Comparison of ENCODE assay signal across 12 cellular contexts in genomic region chr12:19971396-19971802, GRCh38.
DNase-seq lines count a peak whose midpoint lies in the region; ATAC-seq and TF ChIP-seq lines count a peak whose summit lies in the region.
"Had no signal": no experiment of that assay in that cellular context is flagged by ENCODE, and none has a peak within 500 bp of the region (broad histone marks: within the 10 kb centered on the region; RNA-seq: fewer than 3 reads in every experiment).

No MANE protein-coding gene starts in this region.

- no peaks in the 10 kb centered on the region for H3K27me3 Mint-ChIP-seq in nephron progenitor cell (ENCODE audit: low read depth, poor library complexity)
- H3K27me3 Mint-ChIP-seq: stimulated activated naive B cell treated with anti-CD40 and anti-IgM and Interleukin-4, amounts not matched to agents 10 μg/mL and 1 μg/mL and 100 μg/mL, for 72 hours had no signal

- DNase-seq in ELF-1 (ENCODE audit: low read depth, low spot score) (peak; percentile 95), RWPE2 (ENCODE audit: low spot score) (no peak), fibroblast of pulmonary artery (ENCODE audit: low read depth) (peak; percentile 48), nephron progenitor cell (peak; percentile 59), GDM1 (lab: John Stamatoyannopoulos, UW) (no peak), SW 1271 (lab: John Stamatoyannopoulos, UW) (no peak), GOT3 (lab: John Stamatoyannopoulos, UW) (no peak)
- no peak for DNase-seq in activated naive CD4-positive, alpha-beta T cell (lab: John Stamatoyannopoulos, UW)
- DNase-seq: foreskin melanocyte; stimulated activated naive B cell treated with anti-CD40 and anti-IgM and Interleukin-4, amounts not matched to agents 10 μg/mL and 1 μg/mL and 100 μg/mL, for 72 hours; T-helper 9 cell had no signal

- H3K36me3 ChIP-seq in RWPE2 (ENCODE audit: low read depth): no peaks in the 10 kb centered on the region
- H3K36me3 ChIP-seq: cardiac muscle cell had no signal

- no peaks in the 10 kb centered on the region for H3K4me1 ChIP-seq in RWPE2 (ENCODE audit: insufficient read depth, poor library complexity, severe bottlenecking)

- H3K9me3 Mint-ChIP-seq in nephron progenitor cell: no peaks in the 10 kb centered on the region

- H3K4me3 ChIP-seq in RWPE2 (ENCODE audit: severe bottlenecking) (no peak overlapping the region), fibroblast of pulmonary artery (replicated peaks; ENCODE audit: low read depth, low read length) (no peak overlapping the region)
- H3K4me3 ChIP-seq: cardiac muscle cell had no signal

- no peaks in the 10 kb centered on the region for H3K9me3 ChIP-seq in RWPE2 (ENCODE audit: severe bottlenecking)

- peak overlapping the region; percentile 14 for H3K27ac ChIP-seq in RWPE2 (ENCODE audit: poor library complexity, severe bottlenecking)
- H3K27ac ChIP-seq: cardiac muscle cell had no signal

- peaks cover 70% of the 10 kb centered on the region for H3K4me1 Mint-ChIP-seq in nephron progenitor cell

- ATAC-seq in RWPE2 (ENCODE audit: low read depth): no peak; the same call in 2 of the 3 replicates
- ATAC-seq: stimulated activated naive B cell treated with anti-CD40 and anti-IgM and Interleukin-4, amounts not matched to agents 10 μg/mL and 1 μg/mL and 100 μg/mL, for 72 hours had no signal

- no peaks in the 10 kb centered on the region for H3K36me3 Mint-ChIP-seq in nephron progenitor cell (ENCODE audit: low read depth)
- H3K36me3 Mint-ChIP-seq: stimulated activated naive B cell treated with anti-CD40 and anti-IgM and Interleukin-4, amounts not matched to agents 10 μg/mL and 1 μg/mL and 100 μg/mL, for 72 hours had no signal

- peak overlapping the region; percentile 97 for H3K27ac Mint-ChIP-seq in nephron progenitor cell
- H3K27ac Mint-ChIP-seq: stimulated activated naive B cell treated with anti-CD40 and anti-IgM and Interleukin-4, amounts not matched to agents 10 μg/mL and 1 μg/mL and 100 μg/mL, for 72 hours had no signal

- H3K4me3 Mint-ChIP-seq in nephron progenitor cell: peak overlapping the region; percentile 22
- H3K4me3 Mint-ChIP-seq: stimulated activated naive B cell treated with anti-CD40 and anti-IgM and Interleukin-4, amounts not matched to agents 10 μg/mL and 1 μg/mL and 100 μg/mL, for 72 hours had no signal

- no peak for TF ChIP-seq CTCF in RWPE2 (IDR thresholded peaks at IDR 0.05; ENCODE audit: poor library complexity, severe bottlenecking)
- TF ChIP-seq CTCF in fibroblast of pulmonary artery (IDR thresholded peaks at IDR 0.05; ENCODE audit: low read length, missing control alignments): no peak
- TF ChIP-seq CTCF in nephron progenitor cell (IDR thresholded peaks at IDR 0.05): no peak

- H3K27me3 ChIP-seq in RWPE2 (ENCODE audit: insufficient read depth, poor library complexity, severe bottlenecking): no peaks in the 10 kb centered on the region
- H3K27me3 ChIP-seq: cardiac muscle cell had no signal

Comparison
In these comparisons a context has a peak if more than half of its experiments do, and no peak if none do; other contexts are left out.
1. DNase-seq: peak in ELF-1 (single experiment), fibroblast of pulmonary artery (single experiment) and nephron progenitor cell (single experiment); none in RWPE2 (single experiment), GDM1 (single experiment), SW 1271 (0 of 2), activated naive CD4-positive, alpha-beta T cell (0 of 4) and GOT3 (single experiment).